8 cellular contexts compared by ENCODE assay signal in genomic region chr3:32733631-32734229, GRCh38. TPM values are rescaled to one million over a fixed set of nuclear protein-coding genes. Genes with fewer than 3 reads are reported as not detected.
A peak's percentile ranks its signal among the peaks of the same experiment; 100 is the strongest.
DNase-seq lines count a peak whose midpoint lies in the region; ATAC-seq and TF ChIP-seq lines count a peak whose summit lies in the region.

No MANE protein-coding gene starts in this region.

- H3K27ac ChIP-seq in CD4-positive, alpha-beta T cell (ENCODE audit: low read depth, low read length) = no peak overlapping the region

- peak; percentile 47 for TF ChIP-seq CTCF in CD4-positive, alpha-beta T cell (IDR thresholded peaks at IDR 0.05)
- TF ChIP-seq CTCF in progenitor cell of endocrine pancreas (IDR thresholded peaks at IDR 0.05; ENCODE audit: unreplicated experiment) = peak; percentile 80

- CTCF ChIA-PET in CD4-positive, alpha-beta T cell (lab: Charles Lee) = interaction anchor here (0.6 kb wide), 1 partner anchor 176 kb away, joined by 4 read pairs; no protein-coding TSS in a partner anchor
- CTCF ChIA-PET in HEK293T (lab: Yijun Ruan, JAX) = no interaction called here

- no peaks in the 10 kb centered on the region for H3K4me1 Mint-ChIP-seq in CD4-positive, alpha-beta T cell (ENCODE audit: low read depth)
- H3K4me1 Mint-ChIP-seq in progenitor cell of endocrine pancreas (ENCODE audit: low read depth) = no peaks in the 10 kb centered on the region

- no peak overlapping the region for H3K27ac Mint-ChIP-seq in CD4-positive, alpha-beta T cell
- no peak overlapping the region for H3K27ac Mint-ChIP-seq in progenitor cell of endocrine pancreas

- H3K9me3 Mint-ChIP-seq in CD4-positive, alpha-beta T cell = no peaks in the 10 kb centered on the region
- H3K9me3 Mint-ChIP-seq in progenitor cell of endocrine pancreas (ENCODE audit: low read depth) = peaks cover 3% of the 10 kb centered on the region

- H3K36me3 Mint-ChIP-seq in CD4-positive, alpha-beta T cell (ENCODE audit: low read depth) = peaks cover 59% of the 10 kb centered on the region
- peaks cover 13% of the 10 kb centered on the region for H3K36me3 Mint-ChIP-seq in progenitor cell of endocrine pancreas (ENCODE audit: insufficient read depth)

- no peak for ATAC-seq in CD4-positive, alpha-beta T cell (ENCODE audit: poor library complexity)
- ATAC-seq in esophagus mucosa (no peak), HG02852 (IDR thresholded peaks at IDR 0.05; ENCODE audit: unreplicated experiment) (no peak)

- no peak for DNase-seq in CD4-positive, alpha-beta T cell
- DNase-seq in HEK293T (ENCODE audit: extremely low spot score) (peak; percentile 39), RPMI7951 (ENCODE audit: low read depth) (peak; percentile 37), erythroblast (lab: John Stamatoyannopoulos, UW) (peak; percentile 57 to 64), progenitor cell of endocrine pancreas (ENCODE audit: low spot score, unreplicated experiment) (no peak), activated gamma-delta T cell treated with Interleukin-2 at 50 U/mL for 16 hours (no peak)

- intact Hi-C loops in CD4-positive, alpha-beta T cell (cut with DNase I, micrococcal nuclease) = loop anchor here (2.0 to 10.0 kb wide), 4 partner anchors 171 to 641 kb away; no protein-coding TSS in a partner anchor

- H3K9me3 ChIP-seq in CD4-positive, alpha-beta T cell (ENCODE audit: control insufficient read depth, low read length) = no peaks in the 10 kb centered on the region

- TF ChIP-seq POLR2A in erythroblast (IDR thresholded peaks at IDR 0.05; ENCODE audit: low read length) = no peak

- no peak overlapping the region for H3K4me3 Mint-ChIP-seq in CD4-positive, alpha-beta T cell
- H3K4me3 Mint-ChIP-seq in progenitor cell of endocrine pancreas (ENCODE audit: low read depth) = no peak overlapping the region

- H3K27me3 ChIP-seq in CD4-positive, alpha-beta T cell (ENCODE audit: control insufficient read depth, insufficient read depth, low read length) = no peaks in the 10 kb centered on the region

- POLR2A ChIA-PET in CD4-positive, alpha-beta T cell (lab: Charles Lee) = no interaction called here
- POLR2A ChIA-PET in HEK293T (lab: Yijun Ruan, JAX) = no interaction called here

- no peaks in the 10 kb centered on the region for H3K27me3 Mint-ChIP-seq in CD4-positive, alpha-beta T cell
- H3K27me3 Mint-ChIP-seq in progenitor cell of endocrine pancreas = no peaks in the 10 kb centered on the region

TF ChIP-seq in HEK293T, 16 proteins besides CTCF, POLR2A, EP300 and RAD21:
- TF ChIP-seq FOXK2 (IDR thresholded peaks at IDR 0.05) (no peak), SUZ12 (IDR thresholded peaks at IDR 0.05) (no peak), ARNT (IDR thresholded peaks at IDR 0.05) (no peak), ELF4 (IDR thresholded peaks at IDR 0.05) (no peak), FOXA1 (IDR thresholded peaks at IDR 0.05) (no peak), CTBP1 (IDR thresholded peaks at IDR 0.05; ENCODE audit: borderline replicate concordance) (no peak), PKNOX1 (IDR thresholded peaks at IDR 0.05) (no peak), BHLHE40 (IDR thresholded peaks at IDR 0.05; ENCODE audit: borderline replicate concordance) (no peak), HDGF (IDR thresholded peaks at IDR 0.05; ENCODE audit: borderline replicate concordance) (no peak), TARDBP (IDR thresholded peaks at IDR 0.05) (no peak), ZNF384 (IDR thresholded peaks at IDR 0.05) (no peak), NFRKB (IDR thresholded peaks at IDR 0.05) (no peak), LEF1 (IDR thresholded peaks at IDR 0.05; ENCODE audit: borderline replicate concordance) (no peak)

RNA-seq across cellular contexts. Expression of gene CNOT10, which starts 48.7 kb away (rescaled TPM):
- 10 to 100 TPM; 31.3 to 42.0 TPM for total RNA-seq in CD4-positive, alpha-beta T cell
- total RNA-seq in RPMI7951 (2014; rRNA removed; shearing (Covaris generic)) = 34.1 and 38.9 TPM in 2 replicates
- total RNA-seq in progenitor cell of endocrine pancreas (48.8 and 52.5 TPM in 2 replicates), esophagus mucosa (25.7 TPM)

Comparison
In these comparisons a context has a peak if more than half of its experiments do, and no peak if none do; other contexts are left out.
1. DNase-seq: peak in HEK293T (single experiment), RPMI7951 (single experiment) and erythroblast (2 of 2); none in CD4-positive, alpha-beta T cell (0 of 10), progenitor cell of endocrine pancreas (single experiment) and activated gamma-delta T cell treated with Interleukin-2 at 50 U/mL for 16 hours (single experiment).